In genomic region chr14:74549588-74549987, GRCh38 we compare ENCODE assay signal across 12 cellular contexts. TPM values are rescaled to one million over a fixed set of nuclear protein-coding genes. Genes with fewer than 3 reads are reported as not detected.
DNase-seq lines count a peak whose midpoint lies in the region; ATAC-seq, FAIRE-seq and TF ChIP-seq lines count a peak whose summit lies in the region.
"Had no signal": no experiment of that assay in that cellular context is flagged by ENCODE, and none has a peak within 500 bp of the region (broad histone marks: within the 10 kb centered on the region; RNA-seq: fewer than 3 reads in every experiment).

No MANE protein-coding gene starts in this region.

- FAIRE-seq in H54 (lab: Jason Lieb, UNC) = no peak

- POLR2A ChIA-PET in GM10248 (lab: Yijun Ruan, JAX) = no interaction called here

- H3K4me3 ChIP-seq in left ventricle myocardium inferior (no peak overlapping the region), ascending aorta (no peak overlapping the region), aorta (ENCODE audit: low read length in 2 of 2) (no peak overlapping the region)

- H3K4me1 ChIP-seq in left ventricle myocardium inferior (peaks cover 44% of the 10 kb centered on the region), ascending aorta (peaks cover 38 to 58% of the 10 kb centered on the region in 2 donors), aorta (ENCODE audit: control insufficient read depth in 1 of 2, insufficient read depth in 2 of 2, low read length in 2 of 2) (peaks cover 0 to 6% of the 10 kb centered on the region in 2 donors)

- TF ChIP-seq POLR2A in H54 (IDR thresholded peaks at IDR 0.05; ENCODE audit: low read depth, low read length) = no peak

- H3K36me3 ChIP-seq in left ventricle myocardium inferior (no peaks in the 10 kb centered on the region), ascending aorta (peaks cover 58 to 64% of the 10 kb centered on the region in 2 donors), aorta (ENCODE audit: control insufficient read depth in 1 of 2, insufficient read depth in 2 of 2, low read length in 1 of 2) (peaks cover 0 to 2% of the 10 kb centered on the region in 2 donors)

- DNase-seq in left ventricle myocardium inferior (no peak), cardiac septum (ENCODE audit: low spot score) (no peak), ascending aorta (ENCODE audit: low spot score in 2 of 2) (no peak), iris pigment epithelial cell (ENCODE audit: low read depth) (peak; percentile 17), aorta (peak in 1 of 2 donors; percentile 63), activated gamma-delta T cell (lab: John Stamatoyannopoulos, UW) (no peak), H54 (ENCODE audit: insufficient read length, low spot score) (no peak), GM10248 (ENCODE audit: extremely low spot score) (no peak)
- DNase-seq: activated CD4-positive, alpha-beta T cell treated with anti-CD3 and anti-CD28 coated beads, Interleukin-2, amount 50 U/mL, for 48 hours; CD8-positive, alpha-beta memory T cell; H7; NCI-H187 treated with DMSO at 0.1 percent for 48 hours had no signal

- H3K9me3 ChIP-seq in left ventricle myocardium inferior (replicated peaks) = no peaks in the 10 kb centered on the region
- H3K9me3 ChIP-seq in ascending aorta = no peaks in the 10 kb centered on the region
- no peaks in the 10 kb centered on the region for H3K9me3 ChIP-seq in aorta (ENCODE audit: control insufficient read depth, low read length)

- ATAC-seq in aorta (ENCODE audit: low FRiP score) = no peak

- TF ChIP-seq CTCF in left ventricle myocardium inferior (IDR thresholded peaks at IDR 0.05; ENCODE audit: borderline replicate concordance) = peak; percentile 41
- peak in 1 of 3 experiments; percentile 34 for TF ChIP-seq CTCF in ascending aorta (IDR thresholded peaks at IDR 0.05)
- no peak for TF ChIP-seq CTCF in GM10248 (IDR thresholded peaks at IDR 0.05; ENCODE audit: control extremely low read depth, extremely low read depth, low read depth, missing control alignments)

- H3K27me3 ChIP-seq in left ventricle myocardium inferior (ENCODE audit: low read depth) = no peaks in the 10 kb centered on the region
- no peaks in the 10 kb centered on the region for H3K27me3 ChIP-seq in ascending aorta
- no peaks in the 10 kb centered on the region for H3K27me3 ChIP-seq in aorta (ENCODE audit: control insufficient read depth in 1 of 2, insufficient read depth in 2 of 2, low read length in 1 of 2)

- H3K27ac ChIP-seq in left ventricle myocardium inferior (replicated peaks) = peak overlapping the region; percentile 68
- H3K27ac ChIP-seq in ascending aorta = peak overlapping the region; percentile 85 to 91
- peak overlapping the region; percentile 8 to 49 for H3K27ac ChIP-seq in aorta (ENCODE audit: low read depth in 1 of 2, low read length in 2 of 2)

- intact Hi-C loops in left ventricle myocardium inferior (cut with micrococcal nuclease) (no loop called here), cardiac septum (cut with DNase I) (no loop called here), ascending aorta (cut with DNase I) (loop anchor here (5.0 kb wide), 1 partner anchor 37 kb away; no protein-coding TSS in a partner anchor), aorta (cut with DNase I) (no loop called here)

- CTCF ChIA-PET in GM10248 (lab: Yijun Ruan, JAX) = no interaction called here

- WGBS in aorta, 2 donors = 66 to 82% methylated on average over 1 of the region's 1 CpG

RNA-seq across cellular contexts. Expression of gene ISCA2, which starts 56.0 kb away (rescaled TPM):
- total RNA-seq in left ventricle myocardium inferior = 45.8 TPM
- 40.5 TPM for total RNA-seq in cardiac septum
- total RNA-seq in ascending aorta = 10.0 TPM
- 10 to 100 TPM; 12.9 to 15.9 TPM for total RNA-seq in aorta
- 10 to 100 TPM; 14.5 TPM for polyA plus RNA-seq in aorta

RNA-seq across cellular contexts. Expression of gene NPC2, which starts 56.5 kb away (rescaled TPM):
- total RNA-seq in left ventricle myocardium inferior (93.5 TPM), cardiac septum (116 TPM), ascending aorta (324 TPM), aorta (100 to 1,000 TPM; 204 to 277 TPM)
- 100 to 1,000 TPM; 245 to 389 TPM for polyA plus RNA-seq in aorta

Comparison
In these comparisons a context has a peak if more than half of its experiments do, and no peak if none do; other contexts are left out.
1. H3K27ac ChIP-seq: peak in every context shown above with its lines; median percentile 88 in ascending aorta; 68 in left ventricle myocardium inferior; 28 in aorta.